ENCODE assay signal across 10 cellular contexts in the genomic region with DNA sequence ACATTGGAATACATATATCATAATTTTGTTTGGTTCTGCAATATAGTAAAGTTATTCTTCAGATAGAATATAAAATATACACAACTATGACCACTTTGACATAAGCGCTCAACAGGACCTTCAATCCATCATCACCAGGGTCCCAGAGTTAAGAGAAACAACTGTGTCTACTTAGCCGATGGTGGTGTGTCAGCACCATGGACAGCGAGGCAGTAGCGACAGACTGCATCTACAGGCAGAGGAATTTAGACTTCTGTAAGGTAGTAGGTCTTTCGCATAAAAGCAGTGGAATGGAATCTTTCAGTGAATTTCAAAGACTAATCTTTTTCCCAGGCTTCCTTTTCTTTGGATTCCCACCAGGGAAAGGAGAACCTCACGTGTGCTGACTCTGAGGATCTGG. TPM values are rescaled to one million over a fixed set of nuclear protein-coding genes. Genes with fewer than 3 reads are reported as not detected.
A peak's percentile ranks its signal among the peaks of the same experiment; 100 is the strongest.
DNase-seq lines count a peak whose midpoint lies in the region; ATAC-seq and TF ChIP-seq lines count a peak whose summit lies in the region.
"Had no signal": no experiment of that assay in that cellular context is flagged by ENCODE, and none has a peak within 500 bp of the region (broad histone marks: within the 10 kb centered on the region; RNA-seq: fewer than 3 reads in every experiment).

No MANE protein-coding gene starts in this region.

- H3K4me3 Mint-ChIP-seq in natural killer cell (no peak overlapping the region), immature natural killer cell (no peak overlapping the region), chondrocyte (ENCODE audit: unreplicated experiment) (no peak overlapping the region)
- H3K4me3 Mint-ChIP-seq in natural killer cell treated with Interleukin-12 subunit alpha and Interleukin-12 subunit beta and Interleukin-15 and Interleukin-18, amount 100 ng/mL, for 72 hours: no peak overlapping the region
- H3K4me3 Mint-ChIP-seq in activated T-helper 2 cell treated with anti-CD3 and anti-CD28 coated beads, Interferon-gamma antibody, Interleukin-2, Interleukin-4, amounts not matched to agents 10 μg/mL and 5 μg/mL and 100 μg/mL, durations not matched to agents 14 hours and 24 hours and 36 hours (ENCODE audit: low read depth): no peak overlapping the region
- H3K4me3 Mint-ChIP-seq: CD8-positive, alpha-beta memory T cell; T-helper 1 cell treated with Interleukin-12 subunit alpha and Interleukin-12 subunit beta and Interleukin-4 antibody, amounts not matched to agents 30 μg/mL and 1 μg/mL, for 36 hours had no signal

- H3K9me3 Mint-ChIP-seq in natural killer cell: peaks cover 0 to 3% of the 10 kb centered on the region in 2 donors
- no peaks in the 10 kb centered on the region for H3K9me3 Mint-ChIP-seq in natural killer cell treated with Interleukin-12 subunit alpha and Interleukin-12 subunit beta and Interleukin-15 and Interleukin-18, amount 100 ng/mL, for 72 hours
- no peaks in the 10 kb centered on the region for H3K9me3 Mint-ChIP-seq in activated T-helper 2 cell treated with anti-CD3 and anti-CD28 coated beads, Interferon-gamma antibody, Interleukin-2, Interleukin-4, amounts not matched to agents 10 μg/mL and 5 μg/mL and 100 μg/mL, durations not matched to agents 14 hours and 24 hours and 36 hours
- H3K9me3 Mint-ChIP-seq in immature natural killer cell: no peaks in the 10 kb centered on the region
- H3K9me3 Mint-ChIP-seq in chondrocyte (ENCODE audit: low read depth): no peaks in the 10 kb centered on the region
- H3K9me3 Mint-ChIP-seq: CD8-positive, alpha-beta memory T cell; T-helper 1 cell treated with Interleukin-12 subunit alpha and Interleukin-12 subunit beta and Interleukin-4 antibody, amounts not matched to agents 30 μg/mL and 1 μg/mL, for 36 hours had no signal

- DNase-seq in natural killer cell (no peak), immature natural killer cell (peak in 2 of 3 donors; percentile 10 to 11), chondrocyte (ENCODE audit: low spot score) (no peak), NCI-H1436 treated with DMSO at 0.1 percent for 48 hours (lab: John Stamatoyannopoulos, UW) (no peak)
- no peak for DNase-seq in natural killer cell treated with Interleukin-12 subunit alpha and Interleukin-12 subunit beta and Interleukin-15 and Interleukin-18, amount 100 ng/mL, for 72 hours (ENCODE audit: low spot score)
- peak; percentile 16 for DNase-seq in activated T-helper 2 cell treated with anti-CD3 and anti-CD28 coated beads, Interferon-gamma antibody, Interleukin-2, Interleukin-4, amounts not matched to agents 10 μg/mL and 5 μg/mL and 100 μg/mL, durations not matched to agents 14 hours and 24 hours and 36 hours (ENCODE audit: low spot score)

- TF ChIP-seq CTCF in natural killer cell (IDR thresholded peaks at IDR 0.05) (no peak), chondrocyte (IDR thresholded peaks at IDR 0.05) (no peak)

- intact Hi-C loops in natural killer cell (cut with micrococcal nuclease): no loop called here
- intact Hi-C loops in activated T-helper 2 cell treated with anti-CD3 and anti-CD28 coated beads, Interferon-gamma antibody, Interleukin-2, Interleukin-4, amounts not matched to agents 10 μg/mL and 5 μg/mL and 100 μg/mL, durations not matched to agents 14 hours and 24 hours and 36 hours (cut with micrococcal nuclease): no loop called here

- ATAC-seq in natural killer cell: peak in 2 of 3 donors; percentile 51 to 54
- ATAC-seq in natural killer cell treated with Interleukin-12 subunit alpha and Interleukin-12 subunit beta and Interleukin-15 and Interleukin-18, amount 100 ng/mL, for 72 hours: no peak
- ATAC-seq in HG03439 (IDR thresholded peaks at IDR 0.05; ENCODE audit: unreplicated experiment): no peak
- ATAC-seq in GM21825 (IDR thresholded peaks at IDR 0.05; ENCODE audit: unreplicated experiment): no peak

- H3K27ac Mint-ChIP-seq in natural killer cell (no peak overlapping the region), immature natural killer cell (no peak overlapping the region), chondrocyte (ENCODE audit: unreplicated experiment) (no peak overlapping the region)
- H3K27ac Mint-ChIP-seq in natural killer cell treated with Interleukin-12 subunit alpha and Interleukin-12 subunit beta and Interleukin-15 and Interleukin-18, amount 100 ng/mL, for 72 hours: no peak overlapping the region
- H3K27ac Mint-ChIP-seq in activated T-helper 2 cell treated with anti-CD3 and anti-CD28 coated beads, Interferon-gamma antibody, Interleukin-2, Interleukin-4, amounts not matched to agents 10 μg/mL and 5 μg/mL and 100 μg/mL, durations not matched to agents 14 hours and 24 hours and 36 hours: no peak overlapping the region
- H3K27ac Mint-ChIP-seq: T-helper 1 cell treated with Interleukin-12 subunit alpha and Interleukin-12 subunit beta and Interleukin-4 antibody, amounts not matched to agents 30 μg/mL and 1 μg/mL, for 36 hours had no signal

- H3K36me3 Mint-ChIP-seq in natural killer cell (no peaks in the 10 kb centered on the region), immature natural killer cell (no peaks in the 10 kb centered on the region), chondrocyte (ENCODE audit: low read depth) (peaks cover 2% of the 10 kb centered on the region)
- H3K36me3 Mint-ChIP-seq in natural killer cell treated with Interleukin-12 subunit alpha and Interleukin-12 subunit beta and Interleukin-15 and Interleukin-18, amount 100 ng/mL, for 72 hours: no peaks in the 10 kb centered on the region
- H3K36me3 Mint-ChIP-seq in activated T-helper 2 cell treated with anti-CD3 and anti-CD28 coated beads, Interferon-gamma antibody, Interleukin-2, Interleukin-4, amounts not matched to agents 10 μg/mL and 5 μg/mL and 100 μg/mL, durations not matched to agents 14 hours and 24 hours and 36 hours (ENCODE audit: low read depth): no peaks in the 10 kb centered on the region

- peaks cover 18 to 34% of the 10 kb centered on the region in 2 donors for H3K27me3 Mint-ChIP-seq in natural killer cell (ENCODE audit: low read depth in 2 of 2)
- peaks cover 19 to 31% of the 10 kb centered on the region in 2 donors for H3K27me3 Mint-ChIP-seq in natural killer cell treated with Interleukin-12 subunit alpha and Interleukin-12 subunit beta and Interleukin-15 and Interleukin-18, amount 100 ng/mL, for 72 hours
- H3K27me3 Mint-ChIP-seq in activated T-helper 2 cell treated with anti-CD3 and anti-CD28 coated beads, Interferon-gamma antibody, Interleukin-2, Interleukin-4, amounts not matched to agents 10 μg/mL and 5 μg/mL and 100 μg/mL, durations not matched to agents 14 hours and 24 hours and 36 hours (ENCODE audit: low read depth): peaks cover 7% of the 10 kb centered on the region
- peaks cover 3 to 9% (median 4%) of the 10 kb centered on the region in 3 donors for H3K27me3 Mint-ChIP-seq in immature natural killer cell (ENCODE audit: low read depth in 3 of 3)
- H3K27me3 Mint-ChIP-seq in chondrocyte (ENCODE audit: low read depth): peaks cover 28% of the 10 kb centered on the region

- H3K4me1 Mint-ChIP-seq in natural killer cell: no peaks in the 10 kb centered on the region
- peaks cover 0 to 3% of the 10 kb centered on the region in 2 donors for H3K4me1 Mint-ChIP-seq in natural killer cell treated with Interleukin-12 subunit alpha and Interleukin-12 subunit beta and Interleukin-15 and Interleukin-18, amount 100 ng/mL, for 72 hours (ENCODE audit: low read depth in 2 of 2)
- H3K4me1 Mint-ChIP-seq in activated T-helper 2 cell treated with anti-CD3 and anti-CD28 coated beads, Interferon-gamma antibody, Interleukin-2, Interleukin-4, amounts not matched to agents 10 μg/mL and 5 μg/mL and 100 μg/mL, durations not matched to agents 14 hours and 24 hours and 36 hours (ENCODE audit: low read depth): no peaks in the 10 kb centered on the region
- H3K4me1 Mint-ChIP-seq in immature natural killer cell: no peaks in the 10 kb centered on the region
- no peaks in the 10 kb centered on the region for H3K4me1 Mint-ChIP-seq in chondrocyte (ENCODE audit: low read depth)
- H3K4me1 Mint-ChIP-seq: CD8-positive, alpha-beta memory T cell had no signal

RNA-seq across cellular contexts. Expression of a gene that starts 20.5 kb away (rescaled TPM):
- total RNA-seq in natural killer cell (10 to 100 TPM; 43.5 to 53.8 (median 48.4) TPM), chondrocyte (50.9 to 59.1 TPM (median 52.1 TPM) in 3 replicates)
- total RNA-seq in natural killer cell treated with Interleukin-12 subunit alpha and Interleukin-12 subunit beta and Interleukin-15 and Interleukin-18, amount 100 ng/mL, for 72 hours: 100 to 1,000 TPM in 1 of 2 donors, 10 to 100 TPM in 1; 92.0 to 156 TPM
- total RNA-seq in activated T-helper 2 cell treated with anti-CD3 and anti-CD28 coated beads, Interferon-gamma antibody, Interleukin-2, Interleukin-4, amounts not matched to agents 10 μg/mL and 5 μg/mL and 100 μg/mL, durations not matched to agents 14 hours and 24 hours and 36 hours: 156 and 161 TPM in 2 replicates
- polyA plus RNA-seq in immature natural killer cell: 10 to 100 TPM; 20.4 to 33.3 (median 28.8) TPM

Comparison
In these comparisons a context has a peak if more than half of its experiments do, and no peak if none do; other contexts are left out.
1. ATAC-seq: peak in natural killer cell (2 of 3); none in natural killer cell treated with Interleukin-12 subunit alpha and Interleukin-12 subunit beta and Interleukin-15 and Interleukin-18, amount 100 ng/mL, for 72 hours (0 of 2), HG03439 (single experiment) and GM21825 (single experiment).
2. DNase-seq: peak in activated T-helper 2 cell treated with anti-CD3 and anti-CD28 coated beads, Interferon-gamma antibody, Interleukin-2, Interleukin-4, amounts not matched to agents 10 μg/mL and 5 μg/mL and 100 μg/mL, durations not matched to agents 14 hours and 24 hours and 36 hours (single experiment) and immature natural killer cell (2 of 3); none in natural killer cell (single experiment), natural killer cell treated with Interleukin-12 subunit alpha and Interleukin-12 subunit beta and Interleukin-15 and Interleukin-18, amount 100 ng/mL, for 72 hours (single experiment), chondrocyte (single experiment) and NCI-H1436 treated with DMSO at 0.1 percent for 48 hours (single experiment).